ENCODE assay signal across 1 cellular context in genomic region chr17:930258-930657, GRCh38.
TF ChIP-seq lines count a peak whose summit lies in the region.

No MANE protein-coding gene starts in this region.

TF ChIP-seq in HepG2, 621 proteins besides CTCF, POLR2A, EP300 and RAD21 (continued from another document and continues in another):
- TF ChIP-seq ARID5B (CRISPR knock-in tag; IDR thresholded peaks at IDR 0.05) (peak; percentile 99), SSRP1 (CRISPR knock-in tag; IDR thresholded peaks at IDR 0.05) (peak; percentile 86; the same call in 1 of the 2 replicates), ZBTB4 (CRISPR knock-in tag; IDR thresholded peaks at IDR 0.05; ENCODE audit: borderline replicate concordance) (peak; percentile 62; the same call in 1 of the 2 replicates), ZNF790 (CRISPR knock-in tag; IDR thresholded peaks at IDR 0.05; ENCODE audit: borderline replicate concordance) (no peak), ZFP36 (IDR thresholded peaks at IDR 0.05; ENCODE audit: borderline replicate concordance, low read depth, low read length, partially characterized antibody) (no peak), ZNF468 (CRISPR knock-in tag; IDR thresholded peaks at IDR 0.05) (no peak), GATAD1 (CRISPR knock-in tag; IDR thresholded peaks at IDR 0.05) (peak; percentile 79), NR2C2 (CRISPR knock-in tag; IDR thresholded peaks at IDR 0.05; ENCODE audit: borderline replicate concordance) (peak; percentile 62), GATAD2A (CRISPR knock-in tag; IDR thresholded peaks at IDR 0.05) (peak; percentile 99), ZNF205 (CRISPR knock-in tag; IDR thresholded peaks at IDR 0.05) (peak; percentile 82; the same call in 1 of the 2 replicates), ZNF251 (CRISPR knock-in tag; IDR thresholded peaks at IDR 0.05) (no peak), CEBPB (IDR thresholded peaks at IDR 0.05; ENCODE audit: borderline replicate concordance, low read depth, low read length) (peak; percentile 73; the same call in 1 of the 2 replicates), AGO1 (IDR thresholded peaks at IDR 0.05; ENCODE audit: low read depth, low read length, poor library complexity, severe bottlenecking) (no peak), SIN3A (IDR thresholded peaks at IDR 0.05; ENCODE audit: borderline replicate concordance, low read depth, low read length) (peak; percentile 62), ZFP1 (CRISPR knock-in tag; IDR thresholded peaks at IDR 0.05) (peak; percentile 85), ETV5 (CRISPR knock-in tag; IDR thresholded peaks at IDR 0.05; ENCODE audit: borderline replicate concordance) (peak; percentile 99), ZNF512B (CRISPR knock-in tag; IDR thresholded peaks at IDR 0.05; ENCODE audit: borderline replicate concordance) (0 out of 2 replicates have a peak, but pooled peaks have one; percentile 60), ZNF121 (CRISPR knock-in tag; IDR thresholded peaks at IDR 0.05) (peak; percentile 88), ZC3H4 (CRISPR knock-in tag; IDR thresholded peaks at IDR 0.05; ENCODE audit: borderline replicate concordance) (no peak), FOXK1 (CRISPR knock-in tag; IDR thresholded peaks at IDR 0.05; ENCODE audit: borderline replicate concordance, low read depth) (peak; percentile 100), DR1 (CRISPR knock-in tag; IDR thresholded peaks at IDR 0.05) (no peak), MEF2D (CRISPR knock-in tag; IDR thresholded peaks at IDR 0.05) (peak; percentile 98), KLF6 (CRISPR knock-in tag; IDR thresholded peaks at IDR 0.05) (peak; percentile 92), SMARCE1 (IDR thresholded peaks at IDR 0.05; ENCODE audit: borderline replicate concordance) (no peak), SMC3 (IDR thresholded peaks at IDR 0.05; ENCODE audit: low read length) (no peak), MIER3 (CRISPR knock-in tag; IDR thresholded peaks at IDR 0.05; ENCODE audit: borderline replicate concordance) (peak; percentile 95; the same call in 1 of the 2 replicates), ZNF746 (CRISPR knock-in tag; IDR thresholded peaks at IDR 0.05) (0 out of 2 replicates have a peak, but pooled peaks have one; percentile 32), ZNF446 (CRISPR knock-in tag; IDR thresholded peaks at IDR 0.05) (no peak), THAP9 (CRISPR knock-in tag; IDR thresholded peaks at IDR 0.05; ENCODE audit: borderline replicate concordance) (no peak), ZNF850 (CRISPR knock-in tag; conservative IDR thresholded peaks at IDR 0.05) (no peak), ZNF501 (CRISPR knock-in tag; IDR thresholded peaks at IDR 0.05) (peak; percentile 65), ARNT2 (CRISPR knock-in tag; IDR thresholded peaks at IDR 0.05; ENCODE audit: low read depth) (no peak), MZF1 (CRISPR knock-in tag; IDR thresholded peaks at IDR 0.05; ENCODE audit: borderline replicate concordance) (no peak), MAFK (conservative IDR thresholded peaks at IDR 0.05 in 1 of 2, IDR thresholded peaks at IDR 0.05 in 1 of 2; ENCODE audit: low read length in 2 of 2) (0 out of 4 replicates have a peak, but pooled peaks of 1 of the 2 experiments have one; percentile 0), ZNF570 (CRISPR knock-in tag; IDR thresholded peaks at IDR 0.05; ENCODE audit: borderline replicate concordance) (no peak), PRMT3 (CRISPR knock-in tag; IDR thresholded peaks at IDR 0.05; ENCODE audit: borderline replicate concordance, low read depth) (no peak), ZNF768 (CRISPR knock-in tag; IDR thresholded peaks at IDR 0.05) (no peak)
- TF ChIP-seq, protein P1, sequence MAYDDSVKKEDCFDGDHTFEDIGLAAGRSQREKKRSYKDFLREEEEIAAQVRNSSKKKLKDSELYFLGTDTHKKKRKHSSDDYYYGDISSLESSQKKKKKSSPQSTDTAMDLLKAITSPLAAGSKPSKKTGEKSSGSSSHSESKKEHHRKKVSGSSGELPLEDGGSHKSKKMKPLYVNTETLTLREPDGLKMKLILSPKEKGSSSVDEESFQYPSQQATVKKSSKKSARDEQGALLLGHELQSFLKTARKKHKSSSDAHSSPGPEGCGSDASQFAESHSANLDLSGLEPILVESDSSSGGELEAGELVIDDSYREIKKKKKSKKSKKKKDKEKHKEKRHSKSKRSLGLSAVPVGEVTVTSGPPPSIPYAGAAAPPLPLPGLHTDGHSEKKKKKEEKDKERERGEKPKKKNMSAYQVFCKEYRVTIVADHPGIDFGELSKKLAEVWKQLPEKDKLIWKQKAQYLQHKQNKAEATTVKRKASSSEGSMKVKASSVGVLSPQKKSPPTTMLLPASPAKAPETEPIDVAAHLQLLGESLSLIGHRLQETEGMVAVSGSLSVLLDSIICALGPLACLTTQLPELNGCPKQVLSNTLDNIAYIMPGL (CRISPR knock-in tag; IDR thresholded peaks at IDR 0.05; ENCODE audit: borderline replicate concordance in 1 of 2, low read depth in 1 of 2) = no peak; a peak in 2 of 4 replicates
- TF ChIP-seq, protein P2, sequence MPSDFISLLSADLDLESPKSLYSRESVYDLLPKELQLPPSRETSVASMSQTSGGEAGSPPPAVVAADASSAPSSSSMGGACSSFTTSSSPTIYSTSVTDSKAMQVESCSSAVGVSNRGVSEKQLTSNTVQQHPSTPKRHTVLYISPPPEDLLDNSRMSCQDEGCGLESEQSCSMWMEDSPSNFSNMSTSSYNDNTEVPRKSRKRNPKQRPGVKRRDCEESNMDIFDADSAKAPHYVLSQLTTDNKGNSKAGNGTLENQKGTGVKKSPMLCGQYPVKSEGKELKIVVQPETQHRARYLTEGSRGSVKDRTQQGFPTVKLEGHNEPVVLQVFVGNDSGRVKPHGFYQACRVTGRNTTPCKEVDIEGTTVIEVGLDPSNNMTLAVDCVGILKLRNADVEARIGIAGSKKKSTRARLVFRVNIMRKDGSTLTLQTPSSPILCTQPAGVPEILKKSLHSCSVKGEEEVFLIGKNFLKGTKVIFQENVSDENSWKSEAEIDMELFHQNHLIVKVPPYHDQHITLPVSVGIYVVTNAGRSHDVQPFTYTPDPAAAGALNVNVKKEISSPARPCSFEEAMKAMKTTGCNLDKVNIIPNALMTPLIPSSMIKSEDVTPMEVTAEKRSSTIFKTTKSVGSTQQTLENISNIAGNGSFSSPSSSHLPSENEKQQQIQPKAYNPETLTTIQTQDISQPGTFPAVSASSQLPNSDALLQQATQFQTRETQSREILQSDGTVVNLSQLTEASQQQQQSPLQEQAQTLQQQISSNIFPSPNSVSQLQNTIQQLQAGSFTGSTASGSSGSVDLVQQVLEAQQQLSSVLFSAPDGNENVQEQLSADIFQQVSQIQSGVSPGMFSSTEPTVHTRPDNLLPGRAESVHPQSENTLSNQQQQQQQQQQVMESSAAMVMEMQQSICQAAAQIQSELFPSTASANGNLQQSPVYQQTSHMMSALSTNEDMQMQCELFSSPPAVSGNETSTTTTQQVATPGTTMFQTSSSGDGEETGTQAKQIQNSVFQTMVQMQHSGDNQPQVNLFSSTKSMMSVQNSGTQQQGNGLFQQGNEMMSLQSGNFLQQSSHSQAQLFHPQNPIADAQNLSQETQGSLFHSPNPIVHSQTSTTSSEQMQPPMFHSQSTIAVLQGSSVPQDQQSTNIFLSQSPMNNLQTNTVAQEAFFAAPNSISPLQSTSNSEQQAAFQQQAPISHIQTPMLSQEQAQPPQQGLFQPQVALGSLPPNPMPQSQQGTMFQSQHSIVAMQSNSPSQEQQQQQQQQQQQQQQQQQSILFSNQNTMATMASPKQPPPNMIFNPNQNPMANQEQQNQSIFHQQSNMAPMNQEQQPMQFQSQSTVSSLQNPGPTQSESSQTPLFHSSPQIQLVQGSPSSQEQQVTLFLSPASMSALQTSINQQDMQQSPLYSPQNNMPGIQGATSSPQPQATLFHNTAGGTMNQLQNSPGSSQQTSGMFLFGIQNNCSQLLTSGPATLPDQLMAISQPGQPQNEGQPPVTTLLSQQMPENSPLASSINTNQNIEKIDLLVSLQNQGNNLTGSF (CRISPR knock-in tag; IDR thresholded peaks at IDR 0.05) = no peak
